1 cellular context compared by ENCODE assay signal in genomic region chr13:78652651-78653050, GRCh38.
TF ChIP-seq lines count a peak whose summit lies in the region.

No MANE protein-coding gene starts in this region.

TF ChIP-seq in WTC11, 78 proteins besides CTCF, POLR2A, EP300 and RAD21 (continued from another document):
- no peak for TF ChIP-seq AFF4 (CRISPR knock-in tag; IDR thresholded peaks at IDR 0.05; ENCODE audit: borderline replicate concordance)
- no peak for TF ChIP-seq ELF4 (CRISPR knock-in tag; IDR thresholded peaks at IDR 0.05; ENCODE audit: low read depth)
- TF ChIP-seq SMAD3 (CRISPR knock-in tag; IDR thresholded peaks at IDR 0.05; ENCODE audit: borderline replicate concordance): no peak
- no peak for TF ChIP-seq ZMAT4 (CRISPR knock-in tag; IDR thresholded peaks at IDR 0.05)
- TF ChIP-seq ERG (CRISPR knock-in tag; IDR thresholded peaks at IDR 0.05): no peak
- no peak for TF ChIP-seq FOXK1 (CRISPR knock-in tag; IDR thresholded peaks at IDR 0.05)
TF ChIP-seq in WTC11: peak in this region for 0.
